ENCODE assay signal across 22 cellular contexts in genomic region chr6:41551857-41552256, GRCh38. TPM values are rescaled to one million over a fixed set of nuclear protein-coding genes. Genes with fewer than 3 reads are reported as not detected.
A peak's percentile ranks its signal among the peaks of the same experiment; 100 is the strongest.
DNase-seq lines count a peak whose midpoint lies in the region; TF ChIP-seq lines count a peak whose summit lies in the region.
"Had no signal": no experiment of that assay in that cellular context is flagged by ENCODE, and none has a peak within 500 bp of the region (broad histone marks: within the 10 kb centered on the region; RNA-seq: fewer than 3 reads in every experiment).

No MANE protein-coding gene starts in this region.

- no peak overlapping the region for H3K4me3 ChIP-seq in endocrine pancreas (ENCODE audit: control insufficient read depth, insufficient read depth, low read length)
- H3K4me3 ChIP-seq in osteoblast (ENCODE audit: insufficient read depth, low read length): no peak overlapping the region
- no peak overlapping the region for H3K4me3 ChIP-seq in lower leg skin (ENCODE audit: low read depth, poor library complexity, severe bottlenecking)
- H3K4me3 ChIP-seq in vagina: no peak overlapping the region
- H3K4me3 ChIP-seq: SJCRH30 had no signal

- no peaks in the 10 kb centered on the region for H3K9me3 ChIP-seq in endocrine pancreas (ENCODE audit: control insufficient read depth, low read length)
- H3K9me3 ChIP-seq in osteoblast (ENCODE audit: low read depth, low read length): no peaks in the 10 kb centered on the region
- no peaks in the 10 kb centered on the region for H3K9me3 ChIP-seq in vagina
- H3K9me3 ChIP-seq: SJCRH30 had no signal

- peaks cover 27% of the 10 kb centered on the region for H3K79me2 ChIP-seq in osteoblast (ENCODE audit: insufficient read depth, low read length)

- H3K4me1 ChIP-seq in endocrine pancreas (ENCODE audit: control insufficient read depth, insufficient read depth, low read length) (no peaks in the 10 kb centered on the region), osteoblast (ENCODE audit: insufficient read depth, low read length) (peaks cover 9% of the 10 kb centered on the region), vagina (peaks cover 17% of the 10 kb centered on the region)
- H3K4me1 ChIP-seq: SJCRH30 had no signal

- peak overlapping the region; percentile 11 for H3K9ac ChIP-seq in endocrine pancreas (ENCODE audit: control insufficient read depth, insufficient read depth, low read length)

- POLR2A ChIA-PET in RWPE1 (lab: Yijun Ruan, JAX; ENCODE audit: low non-redundant PET): no interaction called here

- CTCF ChIA-PET in RWPE1 (lab: Yijun Ruan, JAX): no interaction called here

- no peak overlapping the region for H2AFZ ChIP-seq in osteoblast (ENCODE audit: low read length)

- H3K27me3 ChIP-seq in endocrine pancreas (ENCODE audit: control insufficient read depth, insufficient read depth, low read length) (no peaks in the 10 kb centered on the region), osteoblast (ENCODE audit: insufficient read depth, low read length) (peaks cover 9% of the 10 kb centered on the region), vagina (no peaks in the 10 kb centered on the region)
- H3K27me3 ChIP-seq: SJCRH30 had no signal

- peak overlapping the region; percentile 48; the same call in 1 of the 2 replicates for H3K27ac ChIP-seq in RWPE1
- H3K27ac ChIP-seq in osteoblast (ENCODE audit: low read depth, low read length): no peak overlapping the region
- H3K27ac ChIP-seq in vagina: no peak overlapping the region
- H3K27ac ChIP-seq: SJCRH30 had no signal

- no peak for DNase-seq in RWPE1 (ENCODE audit: low spot score)
- DNase-seq in mesothelial cell of epicardium (ENCODE audit: low spot score in 2 of 2, unreplicated experiment in 2 of 2): no peak
- peak; percentile 71 for DNase-seq in osteoblast (ENCODE audit: insufficient read length, low spot score, missing footprints)
- no peak for DNase-seq in lower leg skin (ENCODE audit: low spot score in 2 of 2)
- DNase-seq in vagina (ENCODE audit: extremely low spot score in 2 of 2): no peak
- no peak for DNase-seq in NCI-H2081 (lab: John Stamatoyannopoulos, UW)
- DNase-seq in stimulated activated CD4-positive, alpha-beta T cell treated with anti-CD3 and anti-CD28 coated beads, Interleukin-15, amount 100 ng/mL, for 24 hours: no peak
- DNase-seq: C1 segment of cervical spinal cord; Calu3; CD8-positive, alpha-beta memory T cell; GOT3; Kasumi-1; MM.1S; NCI-H1092; NCI-H1436; NCI-H1930; NCI-H345; NCI-H524; NCI-H774; NK-92 treated with Interleukin-12 subunit alpha and Interleukin-12 subunit beta, amount 100 ng/mL, for 24 hours; SJCRH30 had no signal

- intact Hi-C loops in lower leg skin (cut with DNase I; ENCODE audit: low total_unique reads) (no loop called here), vagina (cut with DNase I) (no loop called here)

- peaks cover 49% of the 10 kb centered on the region for H3K4me1 Mint-ChIP-seq in mesothelial cell of epicardium

- no peaks in the 10 kb centered on the region for H3K36me3 ChIP-seq in endocrine pancreas (ENCODE audit: control insufficient read depth, insufficient read depth, low read length)
- H3K36me3 ChIP-seq in osteoblast (ENCODE audit: insufficient read depth, low read length): peaks cover 5% of the 10 kb centered on the region
- H3K36me3 ChIP-seq in vagina: peaks cover 0 to 8% of the 10 kb centered on the region in 2 donors

- H3K4me3 Mint-ChIP-seq in mesothelial cell of epicardium: no peak overlapping the region

- no peak for TF ChIP-seq POLR2A in lower leg skin (IDR thresholded peaks at IDR 0.05)
- TF ChIP-seq POLR2A in vagina (IDR thresholded peaks at IDR 0.05): no peak

- peaks cover 11% of the 10 kb centered on the region for H3K36me3 Mint-ChIP-seq in mesothelial cell of epicardium

- H3K4me2 ChIP-seq in osteoblast (ENCODE audit: insufficient read depth, low read length): no peak overlapping the region

- no peaks in the 10 kb centered on the region for H3K9me3 Mint-ChIP-seq in mesothelial cell of epicardium
- H3K9me3 Mint-ChIP-seq: CD8-positive, alpha-beta memory T cell had no signal

- no peaks in the 10 kb centered on the region for H3K27me3 Mint-ChIP-seq in mesothelial cell of epicardium (ENCODE audit: low read depth)

- H4K20me1 ChIP-seq in osteoblast (ENCODE audit: insufficient read depth, low read length): peaks cover 52% of the 10 kb centered on the region

- 91 to 92% methylated on average over 9 of the region's 9 CpGs for WGBS in lower leg skin, 2 donors

- peak overlapping the region; percentile 69 for H3K27ac Mint-ChIP-seq in mesothelial cell of epicardium

- TF ChIP-seq CTCF in RWPE1 (conservative IDR thresholded peaks at IDR 0.05; ENCODE audit: low read depth): no peak
- TF ChIP-seq CTCF in mesothelial cell of epicardium (IDR thresholded peaks at IDR 0.05; ENCODE audit: unreplicated experiment): no peak
- TF ChIP-seq CTCF in osteoblast (IDR thresholded peaks at IDR 0.05; ENCODE audit: extremely low read depth, low read depth, low read length): no peak
- no peak for TF ChIP-seq CTCF in lower leg skin (IDR thresholded peaks at IDR 0.05)
- TF ChIP-seq CTCF in vagina (IDR thresholded peaks at IDR 0.05): no peak

RNA-seq across cellular contexts. Expression of gene FOXP4, which starts 5.7 kb away (rescaled TPM):
- 85.1 to 91.0 TPM (median 87.9 TPM) in 3 replicates for total RNA-seq in mesothelial cell of epicardium
- total RNA-seq in osteoblast: 2.9 and 3.3 TPM in 2 replicates
- 10 to 100 TPM in 2 of 4 donors, 1 to 10 TPM in 2; 7.5 to 11.6 (median 10.1) TPM for total RNA-seq in lower leg skin
- total RNA-seq in vagina: 7.4 TPM
